Comparison of ENCODE assay signal across 1 cellular context in the genomic region with DNA sequence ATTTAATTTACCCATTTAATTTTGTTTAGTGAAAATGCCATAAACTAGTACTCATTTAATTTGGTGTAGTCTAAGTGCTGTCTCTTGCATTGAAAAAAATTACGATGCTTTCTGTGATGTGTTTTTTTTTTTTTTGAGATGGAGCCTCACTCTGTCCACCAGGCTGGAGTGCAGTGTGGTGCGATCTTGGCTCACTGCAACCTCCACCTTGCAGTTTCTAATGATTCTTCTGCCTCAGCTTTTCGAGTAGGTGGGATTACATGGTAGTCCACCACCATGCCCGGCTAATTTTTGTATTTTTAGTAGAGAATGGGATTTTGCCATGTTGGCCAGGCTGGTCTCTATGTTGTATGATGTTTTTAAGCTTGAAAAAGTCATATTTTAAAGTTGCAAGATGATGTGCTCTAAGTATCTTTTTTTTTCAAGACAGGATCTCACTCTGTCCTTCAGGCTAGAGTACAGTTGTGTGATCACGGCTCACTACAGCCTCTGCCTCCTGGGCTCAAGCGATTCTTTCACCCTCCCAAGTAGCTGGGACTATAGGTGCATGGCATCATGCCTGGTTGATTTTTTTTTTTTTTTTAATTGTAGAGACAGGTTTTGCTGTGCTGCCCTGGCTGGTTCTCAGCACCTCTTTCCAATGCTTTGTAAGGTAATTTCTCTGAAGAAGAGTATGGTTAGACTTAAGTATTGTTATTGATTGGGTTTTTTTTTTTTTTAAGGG.
TF ChIP-seq lines count a peak whose summit lies in the region.

No MANE protein-coding gene starts in this region.

TF ChIP-seq in GM12878, 131 proteins besides CTCF, POLR2A, EP300 and RAD21:
- TF ChIP-seq, protein P1, sequence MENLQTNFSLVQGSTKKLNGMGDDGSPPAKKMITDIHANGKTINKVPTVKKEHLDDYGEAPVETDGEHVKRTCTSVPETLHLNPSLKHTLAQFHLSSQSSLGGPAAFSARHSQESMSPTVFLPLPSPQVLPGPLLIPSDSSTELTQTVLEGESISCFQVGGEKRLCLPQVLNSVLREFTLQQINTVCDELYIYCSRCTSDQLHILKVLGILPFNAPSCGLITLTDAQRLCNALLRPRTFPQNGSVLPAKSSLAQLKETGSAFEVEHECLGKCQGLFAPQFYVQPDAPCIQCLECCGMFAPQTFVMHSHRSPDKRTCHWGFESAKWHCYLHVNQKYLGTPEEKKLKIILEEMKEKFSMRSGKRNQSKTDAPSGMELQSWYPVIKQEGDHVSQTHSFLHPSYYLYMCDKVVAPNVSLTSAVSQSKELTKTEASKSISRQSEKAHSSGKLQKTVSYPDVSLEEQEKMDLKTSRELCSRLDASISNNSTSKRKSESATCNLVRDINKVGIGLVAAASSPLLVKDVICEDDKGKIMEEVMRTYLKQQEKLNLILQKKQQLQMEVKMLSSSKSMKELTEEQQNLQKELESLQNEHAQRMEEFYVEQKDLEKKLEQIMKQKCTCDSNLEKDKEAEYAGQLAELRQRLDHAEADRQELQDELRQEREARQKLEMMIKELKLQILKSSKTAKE (IDR thresholded peaks at IDR 0.05; ENCODE audit: low read depth, poor library complexity, severe bottlenecking), result no peak
- peak; percentile 33; the same call in 1 of the 2 replicates for TF ChIP-seq POLR2AphosphoS5 (IDR thresholded peaks at IDR 0.05; ENCODE audit: low read length)
TF ChIP-seq in GM12878: peak in this region for 1.
